In the genomic region with DNA sequence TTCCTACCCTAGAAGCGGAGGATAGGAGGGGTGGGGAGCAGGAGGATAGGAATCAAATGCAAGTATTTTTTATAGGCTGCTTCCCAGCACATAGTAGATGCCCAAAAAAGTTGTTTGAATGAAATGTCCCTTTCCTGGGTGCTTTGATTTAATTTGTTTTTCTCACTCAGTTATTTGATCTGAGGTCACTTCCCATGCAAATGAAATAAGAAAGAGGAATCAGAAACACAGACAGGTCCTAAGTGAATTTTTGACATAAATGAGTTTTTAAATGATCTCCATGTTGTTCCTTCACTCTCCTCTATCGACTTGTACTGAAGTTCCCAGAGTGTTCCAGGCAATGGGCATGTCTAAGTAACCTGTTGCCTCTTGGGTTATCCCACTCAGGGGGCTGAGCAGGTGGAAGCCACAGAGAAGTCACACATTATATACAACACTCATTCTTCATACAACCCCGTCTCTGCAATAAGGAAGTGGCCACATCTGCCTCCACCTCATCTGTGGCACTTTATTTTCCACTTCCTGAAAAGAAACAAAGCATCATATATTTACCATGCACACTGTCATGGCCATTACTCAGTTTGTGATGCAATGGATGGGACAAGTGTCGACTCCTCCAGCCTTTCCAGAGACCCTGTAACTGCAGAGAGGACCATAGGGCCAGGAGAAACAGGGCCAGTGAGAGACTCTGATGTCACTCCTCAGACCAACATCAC, we compare ENCODE assay signal across 9 cellular contexts.
DNase-seq lines count a peak whose midpoint lies in the region; ATAC-seq and TF ChIP-seq lines count a peak whose summit lies in the region.
"Had no signal": no experiment of that assay in that cellular context is flagged by ENCODE, and none has a peak within 500 bp of the region (broad histone marks: within the 10 kb centered on the region; RNA-seq: fewer than 3 reads in every experiment).

No MANE protein-coding gene starts in this region.

- H3K27ac ChIP-seq in neural progenitor cell = no peak overlapping the region
- H3K27ac ChIP-seq: cardiac muscle cell had no signal

- no peaks in the 10 kb centered on the region for H3K79me2 ChIP-seq in neural progenitor cell (ENCODE audit: low read depth)

- H3K27me3 Mint-ChIP-seq in IgD-negative memory B cell (no peaks in the 10 kb centered on the region), endothelial cell (ENCODE audit: unreplicated experiment) (no peaks in the 10 kb centered on the region), neural progenitor cell (ENCODE audit: insufficient read depth, low read depth) (peaks cover 3% of the 10 kb centered on the region)
- no peaks in the 10 kb centered on the region for H3K27me3 Mint-ChIP-seq in activated T-helper 1 cell treated with anti-CD3 and anti-CD28 coated beads, Interleukin-12 subunit alpha, Interleukin-12 subunit beta, Interleukin-2, Interleukin-4 antibody, amounts not matched to agents 30 ng/mL and 10 ng/mL and 1 ng/mL, durations not matched to agents 14 hours and 24 hours and 36 hours (ENCODE audit: insufficient read depth)

- H3K9me3 Mint-ChIP-seq in IgD-negative memory B cell (no peaks in the 10 kb centered on the region), endothelial cell (ENCODE audit: unreplicated experiment) (no peaks in the 10 kb centered on the region), neural progenitor cell (no peaks in the 10 kb centered on the region)
- peaks cover 6% of the 10 kb centered on the region for H3K9me3 Mint-ChIP-seq in activated T-helper 1 cell treated with anti-CD3 and anti-CD28 coated beads, Interleukin-12 subunit alpha, Interleukin-12 subunit beta, Interleukin-2, Interleukin-4 antibody, amounts not matched to agents 30 ng/mL and 10 ng/mL and 1 ng/mL, durations not matched to agents 14 hours and 24 hours and 36 hours

- no peaks in the 10 kb centered on the region for H3K36me3 ChIP-seq in neural progenitor cell
- H3K36me3 ChIP-seq: cardiac muscle cell had no signal

- H4K20me1 ChIP-seq in neural progenitor cell (ENCODE audit: low read depth) = no peaks in the 10 kb centered on the region

- peak; percentile 76 for DNase-seq in DMS53 (lab: John Stamatoyannopoulos, UW)
- peak; percentile 17 for DNase-seq in activated T-helper 1 cell treated with anti-CD3 and anti-CD28 coated beads, Interleukin-12 subunit alpha, Interleukin-12 subunit beta, Interleukin-2, Interleukin-4 antibody, amounts not matched to agents 30 ng/mL and 10 ng/mL and 1 ng/mL, durations not matched to agents 14 hours and 24 hours and 36 hours (ENCODE audit: low spot score)
- no peak for DNase-seq in endothelial cell (ENCODE audit: low spot score)
- no peak for DNase-seq in neural progenitor cell (ENCODE audit: low spot score)
- no peak for DNase-seq in NCI-H2107 treated with DMSO at 0.1 percent for 48 hours (lab: John Stamatoyannopoulos, UW; ENCODE audit: unreplicated experiment)
- DNase-seq in C1 segment of cervical spinal cord (lab: John Stamatoyannopoulos, UW) = no peak

- no peaks in the 10 kb centered on the region for H3K27me3 ChIP-seq in neural progenitor cell
- H3K27me3 ChIP-seq: cardiac muscle cell had no signal

- intact Hi-C loops in activated T-helper 1 cell treated with anti-CD3 and anti-CD28 coated beads, Interleukin-12 subunit alpha, Interleukin-12 subunit beta, Interleukin-2, Interleukin-4 antibody, amounts not matched to agents 30 ng/mL and 10 ng/mL and 1 ng/mL, durations not matched to agents 14 hours and 24 hours and 36 hours (cut with micrococcal nuclease) = loop anchor here (1.0 to 5.0 kb wide), 6 partner anchors 20 to 299 kb away; partner anchors contain the start of genes MAPRE2 and ZNF24

- H3K4me3 ChIP-seq in neural progenitor cell = no peak overlapping the region
- H3K4me3 ChIP-seq: cardiac muscle cell had no signal

- H3K4me3 Mint-ChIP-seq in IgD-negative memory B cell (peak overlapping the region; percentile 0 to 78 (median 56)), endothelial cell (ENCODE audit: unreplicated experiment) (no peak overlapping the region), neural progenitor cell (no peak overlapping the region)
- H3K4me3 Mint-ChIP-seq in activated T-helper 1 cell treated with anti-CD3 and anti-CD28 coated beads, Interleukin-12 subunit alpha, Interleukin-12 subunit beta, Interleukin-2, Interleukin-4 antibody, amounts not matched to agents 30 ng/mL and 10 ng/mL and 1 ng/mL, durations not matched to agents 14 hours and 24 hours and 36 hours = no peak overlapping the region

- no peaks in the 10 kb centered on the region for H3K9me3 ChIP-seq in neural progenitor cell (ENCODE audit: low read depth)

- H3K9ac ChIP-seq in neural progenitor cell = no peak overlapping the region

- H3K27ac Mint-ChIP-seq in IgD-negative memory B cell = peak overlapping the region; percentile 20 to 90 (median 84)
- peak overlapping the region; percentile 89 for H3K27ac Mint-ChIP-seq in activated T-helper 1 cell treated with anti-CD3 and anti-CD28 coated beads, Interleukin-12 subunit alpha, Interleukin-12 subunit beta, Interleukin-2, Interleukin-4 antibody, amounts not matched to agents 30 ng/mL and 10 ng/mL and 1 ng/mL, durations not matched to agents 14 hours and 24 hours and 36 hours
- no peak overlapping the region for H3K27ac Mint-ChIP-seq in endothelial cell (ENCODE audit: unreplicated experiment)
- no peak overlapping the region for H3K27ac Mint-ChIP-seq in neural progenitor cell

- no peaks in the 10 kb centered on the region for H3K4me1 ChIP-seq in neural progenitor cell

- no peak overlapping the region for H3K4me2 ChIP-seq in neural progenitor cell

- no peaks in the 10 kb centered on the region for H3F3A ChIP-seq in neural progenitor cell (ENCODE audit: low read depth)

- no peak overlapping the region for H2AFZ ChIP-seq in neural progenitor cell (replicated peaks)

- TF ChIP-seq CTCF in endothelial cell (IDR thresholded peaks at IDR 0.05; ENCODE audit: unreplicated experiment) (no peak), neural progenitor cell (IDR thresholded peaks at IDR 0.05) (no peak)

- H3K4me1 Mint-ChIP-seq in IgD-negative memory B cell (peaks cover 10 to 21% (median 16%) of the 10 kb centered on the region in 3 donors), endothelial cell (ENCODE audit: unreplicated experiment) (no peaks in the 10 kb centered on the region), neural progenitor cell (peaks cover 3% of the 10 kb centered on the region)
- peaks cover 29% of the 10 kb centered on the region for H3K4me1 Mint-ChIP-seq in activated T-helper 1 cell treated with anti-CD3 and anti-CD28 coated beads, Interleukin-12 subunit alpha, Interleukin-12 subunit beta, Interleukin-2, Interleukin-4 antibody, amounts not matched to agents 30 ng/mL and 10 ng/mL and 1 ng/mL, durations not matched to agents 14 hours and 24 hours and 36 hours (ENCODE audit: low read depth)

- ATAC-seq in GM21381 (IDR thresholded peaks at IDR 0.05; ENCODE audit: unreplicated experiment) = peak; percentile 58

- no peaks in the 10 kb centered on the region for H3K36me3 Mint-ChIP-seq in IgD-negative memory B cell
- H3K36me3 Mint-ChIP-seq in activated T-helper 1 cell treated with anti-CD3 and anti-CD28 coated beads, Interleukin-12 subunit alpha, Interleukin-12 subunit beta, Interleukin-2, Interleukin-4 antibody, amounts not matched to agents 30 ng/mL and 10 ng/mL and 1 ng/mL, durations not matched to agents 14 hours and 24 hours and 36 hours (ENCODE audit: low read depth) = peaks cover 2% of the 10 kb centered on the region
- H3K36me3 Mint-ChIP-seq in endothelial cell (ENCODE audit: low read depth, unreplicated experiment) = no peaks in the 10 kb centered on the region
- H3K36me3 Mint-ChIP-seq in neural progenitor cell = no peaks in the 10 kb centered on the region

Comparison
In these comparisons a context has a peak if more than half of its experiments do, and no peak if none do; other contexts are left out.
1. DNase-seq: peak in DMS53 (single experiment) and activated T-helper 1 cell treated with anti-CD3 and anti-CD28 coated beads, Interleukin-12 subunit alpha, Interleukin-12 subunit beta, Interleukin-2, Interleukin-4 antibody, amounts not matched to agents 30 ng/mL and 10 ng/mL and 1 ng/mL, durations not matched to agents 14 hours and 24 hours and 36 hours (single experiment); none in endothelial cell (single experiment), neural progenitor cell (single experiment), NCI-H2107 treated with DMSO at 0.1 percent for 48 hours (single experiment) and C1 segment of cervical spinal cord (0 of 14).
2. H3K27ac Mint-ChIP-seq: peak in IgD-negative memory B cell (3 of 3) and activated T-helper 1 cell treated with anti-CD3 and anti-CD28 coated beads, Interleukin-12 subunit alpha, Interleukin-12 subunit beta, Interleukin-2, Interleukin-4 antibody, amounts not matched to agents 30 ng/mL and 10 ng/mL and 1 ng/mL, durations not matched to agents 14 hours and 24 hours and 36 hours (single experiment); none in endothelial cell (single experiment) and neural progenitor cell (single experiment).
3. H3K4me3 Mint-ChIP-seq: peak in IgD-negative memory B cell (4 of 4); none in activated T-helper 1 cell treated with anti-CD3 and anti-CD28 coated beads, Interleukin-12 subunit alpha, Interleukin-12 subunit beta, Interleukin-2, Interleukin-4 antibody, amounts not matched to agents 30 ng/mL and 10 ng/mL and 1 ng/mL, durations not matched to agents 14 hours and 24 hours and 36 hours (single experiment), endothelial cell (single experiment) and neural progenitor cell (single experiment).